In genomic region chr6:27157461-27158315, GRCh38 we compare ENCODE assay signal across 1 cellular context.
TF ChIP-seq lines count a peak whose summit lies in the region.

No MANE protein-coding gene starts in this region.

TF ChIP-seq in K562, 482 proteins besides CTCF, POLR2A, EP300 and RAD21 (continued from another document and continues in another):
- TF ChIP-seq SMARCA5 (IDR thresholded peaks at IDR 0.05): peak; percentile 62; the same call in 1 of the 2 replicates
- TF ChIP-seq EWSR1 (IDR thresholded peaks at IDR 0.05; ENCODE audit: borderline replicate concordance, low read depth, partially characterized antibody): no peak
- peak in 1 of 2 experiments; percentile 50; a peak in 1 of 4 replicates for TF ChIP-seq SRF (CRISPR knock-in tag; IDR thresholded peaks at IDR 0.05)
- peak; percentile 99 for TF ChIP-seq GTF3C2 (IDR thresholded peaks at IDR 0.05; ENCODE audit: borderline replicate concordance, extremely low read depth, insufficient read length)
- TF ChIP-seq, protein P1, sequence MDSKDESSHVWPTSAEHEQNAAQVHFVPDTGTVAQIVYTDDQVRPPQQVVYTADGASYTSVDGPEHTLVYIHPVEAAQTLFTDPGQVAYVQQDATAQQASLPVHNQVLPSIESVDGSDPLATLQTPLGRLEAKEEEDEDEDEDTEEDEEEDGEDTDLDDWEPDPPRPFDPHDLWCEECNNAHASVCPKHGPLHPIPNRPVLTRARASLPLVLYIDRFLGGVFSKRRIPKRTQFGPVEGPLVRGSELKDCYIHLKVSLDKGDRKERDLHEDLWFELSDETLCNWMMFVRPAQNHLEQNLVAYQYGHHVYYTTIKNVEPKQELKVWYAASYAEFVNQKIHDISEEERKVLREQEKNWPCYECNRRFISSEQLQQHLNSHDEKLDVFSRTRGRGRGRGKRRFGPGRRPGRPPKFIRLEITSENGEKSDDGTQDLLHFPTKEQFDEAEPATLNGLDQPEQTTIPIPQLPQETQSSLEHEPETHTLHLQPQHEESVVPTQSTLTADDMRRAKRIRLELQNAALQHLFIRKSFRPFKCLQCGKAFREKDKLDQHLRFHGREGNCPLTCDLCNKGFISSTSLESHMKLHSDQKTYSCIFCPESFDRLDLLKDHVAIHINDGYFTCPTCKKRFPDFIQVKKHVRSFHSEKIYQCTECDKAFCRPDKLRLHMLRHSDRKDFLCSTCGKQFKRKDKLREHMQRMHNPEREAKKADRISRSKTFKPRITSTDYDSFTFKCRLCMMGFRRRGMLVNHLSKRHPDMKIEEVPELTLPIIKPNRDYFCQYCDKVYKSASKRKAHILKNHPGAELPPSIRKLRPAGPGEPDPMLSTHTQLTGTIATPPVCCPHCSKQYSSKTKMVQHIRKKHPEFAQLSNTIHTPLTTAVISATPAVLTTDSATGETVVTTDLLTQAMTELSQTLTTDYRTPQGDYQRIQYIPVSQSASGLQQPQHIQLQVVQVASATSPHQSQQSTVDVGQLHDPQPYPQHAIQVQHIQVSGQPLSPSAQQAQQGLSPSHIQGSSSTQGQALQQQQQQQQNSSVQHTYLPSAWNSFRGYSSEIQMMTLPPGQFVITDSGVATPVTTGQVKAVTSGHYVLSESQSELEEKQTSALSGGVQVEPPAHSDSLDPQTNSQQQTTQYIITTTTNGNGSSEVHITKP (IDR thresholded peaks at IDR 0.05; ENCODE audit: partially characterized antibody): peak; percentile 81
- no peak for TF ChIP-seq HOXB6 (CRISPR knock-in tag; IDR thresholded peaks at IDR 0.05; ENCODE audit: borderline replicate concordance)
- TF ChIP-seq TRIM28 (IDR thresholded peaks at IDR 0.05): no peak
- peak; percentile 70 to 86; a peak in 2 of 4 replicates for TF ChIP-seq FOXA3 (CRISPR knock-in tag; conservative IDR thresholded peaks at IDR 0.05 in 1 of 2, IDR thresholded peaks at IDR 0.05 in 1 of 2)
- TF ChIP-seq KDM4B (IDR thresholded peaks at IDR 0.05; ENCODE audit: borderline replicate concordance in 2 of 2, low read depth in 1 of 2): no peak
- TF ChIP-seq NCOA2 (IDR thresholded peaks at IDR 0.05; ENCODE audit: partially characterized antibody in 2 of 2): peak in 1 of 2 experiments; percentile 18
- TF ChIP-seq, protein P2, sequence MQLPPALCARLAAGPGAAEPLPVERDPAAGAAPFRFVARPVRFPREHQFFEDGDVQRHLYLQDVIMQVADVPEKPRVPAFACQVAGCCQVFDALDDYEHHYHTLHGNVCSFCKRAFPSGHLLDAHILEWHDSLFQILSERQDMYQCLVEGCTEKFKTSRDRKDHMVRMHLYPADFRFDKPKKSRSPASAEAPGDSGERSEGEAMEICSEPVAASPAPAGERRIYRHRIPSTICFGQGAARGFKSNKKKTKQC (CRISPR knock-in tag; IDR thresholded peaks at IDR 0.05): no peak
- TF ChIP-seq KLF1 (tag; IDR thresholded peaks at IDR 0.05): no peak
- TF ChIP-seq BCLAF1 (IDR thresholded peaks at IDR 0.05; ENCODE audit: borderline replicate concordance in 1 of 2, control insufficient read depth in 1 of 2, low read depth in 2 of 2, low read length in 1 of 2): peak in 1 of 2 experiments; percentile 65; a peak in 1 of 4 replicates
- TF ChIP-seq DPF2 (IDR thresholded peaks at IDR 0.05): no peak
- no peak; the same call in 1 of the 2 replicates for TF ChIP-seq EHMT2 (IDR thresholded peaks at IDR 0.05)
- TF ChIP-seq DIDO1 (tag; IDR thresholded peaks at IDR 0.05; ENCODE audit: low read depth): no peak
- TF ChIP-seq FOXK2 (conservative IDR thresholded peaks at IDR 0.05 in 1 of 2, IDR thresholded peaks at IDR 0.05 in 1 of 2; ENCODE audit: low read depth in 2 of 2): peak; percentile 97 to 98
- peak; percentile 59; the same call in 1 of the 2 replicates for TF ChIP-seq NR2C2 (CRISPR knock-in tag; IDR thresholded peaks at IDR 0.05)
- TF ChIP-seq NR2C2 (tag; IDR thresholded peaks at IDR 0.05): 0 out of 2 replicates have a peak, but pooled peaks have one; percentile 44
- TF ChIP-seq, protein P3, sequence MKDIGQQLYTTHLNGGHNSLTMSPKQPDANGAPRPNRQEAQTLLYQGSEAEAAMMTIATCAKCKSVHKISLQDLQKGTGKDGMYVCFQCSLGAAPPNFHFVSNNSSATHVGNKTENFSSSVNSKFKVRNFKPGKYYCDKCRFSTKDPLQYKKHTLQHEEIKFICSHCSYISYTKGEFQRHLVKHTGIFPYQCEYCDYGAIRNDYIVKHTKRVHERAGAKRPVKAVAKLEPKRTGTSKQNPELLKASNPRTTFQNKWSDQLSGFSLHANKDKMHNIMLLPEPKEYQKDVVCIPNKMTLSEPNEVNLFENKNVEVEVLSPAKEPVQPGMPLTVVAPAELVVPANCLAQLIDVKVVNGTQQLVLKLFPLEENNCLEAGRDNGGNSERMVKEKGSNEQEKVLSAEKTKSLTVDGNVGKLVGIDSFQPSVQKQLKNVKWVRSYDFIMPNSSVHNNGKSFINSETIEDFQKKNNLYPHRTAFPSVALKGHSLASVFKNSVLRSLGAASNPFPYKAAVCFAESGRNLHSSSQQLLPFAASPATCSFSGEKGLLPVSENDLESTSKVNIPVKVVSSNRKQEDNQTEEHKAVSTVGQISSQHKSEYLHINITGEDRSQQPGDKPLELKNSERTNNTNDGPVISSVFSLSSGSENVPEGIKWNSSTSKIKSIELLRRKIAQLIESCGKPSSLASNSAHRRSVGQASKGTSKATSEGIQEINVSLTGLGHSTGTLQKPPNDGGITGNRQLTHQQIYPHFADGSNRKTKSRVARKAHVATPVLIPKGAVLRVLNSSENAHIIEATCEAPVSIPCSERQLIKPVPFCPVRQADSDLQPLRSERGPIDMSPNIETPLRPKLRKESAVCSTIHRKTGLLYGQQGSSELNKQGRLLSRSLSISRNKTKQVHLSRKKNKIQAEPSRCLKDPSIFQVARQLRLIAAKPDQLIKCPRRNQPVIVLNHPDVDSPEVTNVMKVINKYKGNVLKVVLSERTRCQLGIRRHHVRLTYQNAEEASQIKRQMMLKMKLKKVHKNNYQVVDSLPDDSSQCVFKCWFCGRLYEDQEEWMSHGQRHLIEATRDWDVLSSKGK (CRISPR knock-in tag; IDR thresholded peaks at IDR 0.05): no peak
- no peak for TF ChIP-seq MBD2 (IDR thresholded peaks at IDR 0.05; ENCODE audit: borderline replicate concordance, low read depth)
- peak; percentile 9 for TF ChIP-seq CHD1 (IDR thresholded peaks at IDR 0.05; ENCODE audit: low read length)
- TF ChIP-seq NEUROD1 (IDR thresholded peaks at IDR 0.05; ENCODE audit: borderline replicate concordance, low read depth, low read length, partially characterized antibody): peak; percentile 9
- peak; percentile 34 for TF ChIP-seq ZBTB33 (CRISPR knock-in tag; IDR thresholded peaks at IDR 0.05)
- no peak for TF ChIP-seq CCNT2 (IDR thresholded peaks at IDR 0.05; ENCODE audit: borderline replicate concordance, extremely low read depth, insufficient read length, low read depth, low read length)
- peak; percentile 74 to 79; a peak in 3 of 4 replicates for TF ChIP-seq MLLT1 (IDR thresholded peaks at IDR 0.05)
- TF ChIP-seq, protein P4, sequence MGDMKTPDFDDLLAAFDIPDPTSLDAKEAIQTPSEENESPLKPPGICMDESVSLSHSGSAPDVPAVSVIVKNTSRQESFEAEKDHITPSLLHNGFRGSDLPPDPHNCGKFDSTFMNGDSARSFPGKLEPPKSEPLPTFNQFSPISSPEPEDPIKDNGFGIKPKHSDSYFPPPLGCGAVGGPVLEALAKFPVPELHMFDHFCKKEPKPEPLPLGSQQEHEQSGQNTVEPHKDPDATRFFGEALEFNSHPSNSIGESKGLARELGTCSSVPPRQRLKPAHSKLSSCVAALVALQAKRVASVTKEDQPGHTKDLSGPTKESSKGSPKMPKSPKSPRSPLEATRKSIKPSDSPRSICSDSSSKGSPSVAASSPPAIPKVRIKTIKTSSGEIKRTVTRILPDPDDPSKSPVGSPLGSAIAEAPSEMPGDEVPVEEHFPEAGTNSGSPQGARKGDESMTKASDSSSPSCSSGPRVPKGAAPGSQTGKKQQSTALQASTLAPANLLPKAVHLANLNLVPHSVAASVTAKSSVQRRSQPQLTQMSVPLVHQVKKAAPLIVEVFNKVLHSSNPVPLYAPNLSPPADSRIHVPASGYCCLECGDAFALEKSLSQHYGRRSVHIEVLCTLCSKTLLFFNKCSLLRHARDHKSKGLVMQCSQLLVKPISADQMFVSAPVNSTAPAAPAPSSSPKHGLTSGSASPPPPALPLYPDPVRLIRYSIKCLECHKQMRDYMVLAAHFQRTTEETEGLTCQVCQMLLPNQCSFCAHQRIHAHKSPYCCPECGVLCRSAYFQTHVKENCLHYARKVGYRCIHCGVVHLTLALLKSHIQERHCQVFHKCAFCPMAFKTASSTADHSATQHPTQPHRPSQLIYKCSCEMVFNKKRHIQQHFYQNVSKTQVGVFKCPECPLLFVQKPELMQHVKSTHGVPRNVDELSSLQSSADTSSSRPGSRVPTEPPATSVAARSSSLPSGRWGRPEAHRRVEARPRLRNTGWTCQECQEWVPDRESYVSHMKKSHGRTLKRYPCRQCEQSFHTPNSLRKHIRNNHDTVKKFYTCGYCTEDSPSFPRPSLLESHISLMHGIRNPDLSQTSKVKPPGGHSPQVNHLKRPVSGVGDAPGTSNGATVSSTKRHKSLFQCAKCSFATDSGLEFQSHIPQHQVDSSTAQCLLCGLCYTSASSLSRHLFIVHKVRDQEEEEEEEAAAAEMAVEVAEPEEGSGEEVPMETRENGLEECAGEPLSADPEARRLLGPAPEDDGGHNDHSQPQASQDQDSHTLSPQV (IDR thresholded peaks at IDR 0.05): peak; percentile 85
- no peak for TF ChIP-seq RBM14 (IDR thresholded peaks at IDR 0.05; ENCODE audit: borderline replicate concordance, insufficient read depth, low read depth, low read length)
- TF ChIP-seq KDM2B (CRISPR knock-in tag; IDR thresholded peaks at IDR 0.05): no peak
- peak; percentile 80 for TF ChIP-seq CXXC5 (CRISPR knock-in tag; IDR thresholded peaks at IDR 0.05)
- TF ChIP-seq ZNF644 (tag; IDR thresholded peaks at IDR 0.05; ENCODE audit: low read depth): peak; percentile 87
- no peak for TF ChIP-seq ZFPM2 (CRISPR knock-in tag; IDR thresholded peaks at IDR 0.05)
- peak; percentile 25; the same call in 1 of the 2 replicates for TF ChIP-seq PHF8 (IDR thresholded peaks at IDR 0.05; ENCODE audit: borderline replicate concordance, low read length)
- TF ChIP-seq CHD4 (IDR thresholded peaks at IDR 0.05; ENCODE audit: insufficient read depth, insufficient replicate concordance, low read depth, low read length, poor library complexity, severe bottlenecking): no peak
- TF ChIP-seq EP400 (IDR thresholded peaks at IDR 0.05): peak; percentile 56
- peak; percentile 20; the same call in 1 of the 2 replicates for TF ChIP-seq FOXM1 (IDR thresholded peaks at IDR 0.05; ENCODE audit: low read depth)
- TF ChIP-seq FOXM1 (CRISPR knock-in tag; IDR thresholded peaks at IDR 0.05; ENCODE audit: low read depth): no peak
